8 cellular contexts compared by ENCODE assay signal in genomic region chr2:70948350-70949003, GRCh38. TPM values are rescaled to one million over a fixed set of nuclear protein-coding genes. Genes with fewer than 3 reads are reported as not detected.
DNase-seq lines count a peak whose midpoint lies in the region; ATAC-seq and TF ChIP-seq lines count a peak whose summit lies in the region.

No MANE protein-coding gene starts in this region.

- H3K4me3 ChIP-seq in GM12865 (ENCODE audit: low read depth, low read length): no peak overlapping the region
- H3K4me3 ChIP-seq in left lung: no peak overlapping the region

- no peaks in the 10 kb centered on the region for H3K36me3 ChIP-seq in left lung

- peak overlapping the region; percentile 43 for H3K27ac Mint-ChIP-seq in chondrocyte (ENCODE audit: unreplicated experiment)

- no peak overlapping the region for H3K27ac ChIP-seq in left lung

- peak; percentile 83 for TF ChIP-seq CTCF in GM12865 (IDR thresholded peaks at IDR 0.05; ENCODE audit: insufficient read depth, low read depth, low read length, missing control alignments)
- TF ChIP-seq CTCF in chondrocyte (IDR thresholded peaks at IDR 0.05): peak; percentile 97
- TF ChIP-seq CTCF in left lung (IDR thresholded peaks at IDR 0.05): peak; percentile 87 to 89

- H3K4me1 ChIP-seq in left lung: peaks cover 0 to 10% of the 10 kb centered on the region in 2 donors

- H3K27me3 ChIP-seq in left lung: peaks cover 10 to 47% of the 10 kb centered on the region in 2 donors

- intact Hi-C loops in left lung (cut with DNase I): loop anchor here in 1 of 2 donors (5.0 to 10.0 kb wide), 2 partner anchors 76 to 154 kb away; partner anchors contain the start of gene FIGLA

- peaks cover 2% of the 10 kb centered on the region for H3K27me3 Mint-ChIP-seq in chondrocyte (ENCODE audit: low read depth)

- peak overlapping the region; percentile 75 for H3K4me3 Mint-ChIP-seq in chondrocyte (ENCODE audit: unreplicated experiment)

- H3K9me3 ChIP-seq in left lung: no peaks in the 10 kb centered on the region

- ATAC-seq in HG02973 (IDR thresholded peaks at IDR 0.05; ENCODE audit: unreplicated experiment): peak; percentile 80
- ATAC-seq in left lung: peak; percentile 98
- no peak for ATAC-seq in GM21447 (IDR thresholded peaks at IDR 0.05; ENCODE audit: unreplicated experiment)

- H3K36me3 Mint-ChIP-seq in chondrocyte (ENCODE audit: low read depth): no peaks in the 10 kb centered on the region

- peak; percentile 65 for DNase-seq in GM12865 (ENCODE audit: low read depth)
- DNase-seq in NCI-H2171 treated with DMSO at 0.1 percent for 48 hours (lab: John Stamatoyannopoulos, UW): peak; percentile 65
- DNase-seq in activated CD4-positive, alpha-beta T cell treated with anti-CD3 and anti-CD28 coated beads for 1 hour: peak; percentile 58
- no peak for DNase-seq in chondrocyte (ENCODE audit: low spot score)
- peak; percentile 75 to 90 for DNase-seq in left lung
- peak; percentile 71 for DNase-seq in stimulated activated CD4-positive, alpha-beta T cell treated with anti-CD3 and anti-CD28 coated beads, Interleukin-2, amount 100 ng/mL, for 4 hours (ENCODE audit: low read depth)

- H3K4me1 Mint-ChIP-seq in chondrocyte (ENCODE audit: low read depth): peaks cover 24% of the 10 kb centered on the region

- H3K9me3 Mint-ChIP-seq in chondrocyte (ENCODE audit: low read depth): no peaks in the 10 kb centered on the region

RNA-seq across cellular contexts. Expression of gene ATP6V1B1, which starts 12.8 kb away (rescaled TPM):
- total RNA-seq in chondrocyte (3.7 to 5.0 TPM (median 3.9 TPM) in 3 replicates), left lung (under 1 TPM; 0.76 to 0.89 TPM)

RNA-seq across cellular contexts. Expression of gene ANKRD53, which starts 30.0 kb away (rescaled TPM):
- total RNA-seq in chondrocyte (0.85 to 2.2 TPM (median 1.8 TPM) in 3 replicates), left lung (under 1 TPM; 0.52 to 0.96 TPM)

RNA-seq across cellular contexts. Expression of gene TEX261, which starts 46.2 kb away (rescaled TPM):
- total RNA-seq in chondrocyte (54.1 to 57.3 TPM (median 56.8 TPM) in 3 replicates), left lung (10 to 100 TPM; 63.8 to 72.3 TPM)

RNA-seq across cellular contexts. Expression of gene VAX2, which starts 48.1 kb away (rescaled TPM):
- total RNA-seq in chondrocyte (4.5 to 5.1 TPM (median 5.0 TPM) in 3 replicates), left lung (1 to 10 TPM in 1 of 2 donors, under 1 TPM in 1; 0.71 to 1.3 TPM)
